In genomic region chr9:134178781-134179551, GRCh38 we compare ENCODE assay signal across 12 cellular contexts. TPM values are rescaled to one million over a fixed set of nuclear protein-coding genes. Genes with fewer than 3 reads are reported as not detected.
DNase-seq lines count a peak whose midpoint lies in the region; ATAC-seq, FAIRE-seq and TF ChIP-seq lines count a peak whose summit lies in the region.
"Had no signal": no experiment of that assay in that cellular context is flagged by ENCODE, and none has a peak within 500 bp of the region (broad histone marks: within the 10 kb centered on the region; RNA-seq: fewer than 3 reads in every experiment).

No MANE protein-coding gene starts in this region.

- no peak for FAIRE-seq in A549 (lab: Jason Lieb, UNC)

- H3K27me3 ChIP-seq in neuronal stem cell (ENCODE audit: control insufficient read depth in 3 of 3, insufficient read depth in 3 of 3, low read depth in 1 of 3, low read length in 3 of 3) = peaks cover 0 to 51% (median 5%) of the 10 kb centered on the region in 3 experiments

- no peaks in the 10 kb centered on the region for H3K36me3 ChIP-seq in neuronal stem cell (replicated peaks in 1 of 2; ENCODE audit: control insufficient read depth in 2 of 2, insufficient read depth in 2 of 2, low read length in 2 of 2)

- CTCF ChIA-PET in A549 (lab: Yijun Ruan, JAX) = interaction anchor here (1.1 to 4.4 kb wide), 5 partner anchors 8 to 270 kb away, joined by 3 to 31 read pairs (median 5); no protein-coding TSS in a partner anchor

- H3K27ac ChIP-seq in A549 (peak overlapping the region in 1 of 2 experiments; percentile 62; a peak in 3 of 6 replicates), neuronal stem cell (replicated peaks; ENCODE audit: low read length) (no peak overlapping the region)

- no peak overlapping the region for H4K91ac ChIP-seq in neuronal stem cell (ENCODE audit: low read depth, low read length, poor library complexity)

- ATAC-seq in A549 = peak; percentile 6 to 19; a peak in 3 of 6 replicates
- ATAC-seq in GM18520 (IDR thresholded peaks at IDR 0.05; ENCODE audit: unreplicated experiment) = no peak
- ATAC-seq: effector memory CD8-positive, alpha-beta T cell had no signal

- H2BK5ac ChIP-seq in neuronal stem cell (ENCODE audit: low read length) = peak overlapping the region; percentile 66

- H3K79me1 ChIP-seq in neuronal stem cell (ENCODE audit: low read depth, low read length) = peaks cover 10% of the 10 kb centered on the region

- peak overlapping the region; percentile 82 for H4K8ac ChIP-seq in neuronal stem cell (ENCODE audit: low read depth, low read length)

- no peak overlapping the region for H3K4ac ChIP-seq in neuronal stem cell (ENCODE audit: low read length)

- TF ChIP-seq POLR2A in A549 (IDR thresholded peaks at IDR 0.05; ENCODE audit: low read length) = no peak

- peak overlapping the region; percentile 75 for H2AK5ac ChIP-seq in neuronal stem cell (ENCODE audit: low read depth, low read length)

- peak overlapping the region; percentile 58 for H2BK12ac ChIP-seq in neuronal stem cell (ENCODE audit: low read length)

- H2BK15ac ChIP-seq in neuronal stem cell (ENCODE audit: low read length) = no peak overlapping the region

- peak overlapping the region; percentile 45 for H2AFZ ChIP-seq in neuronal stem cell (ENCODE audit: low read length)

- TF ChIP-seq EP300 in A549 (IDR thresholded peaks at IDR 0.05) = no peak

- H3K4me2 ChIP-seq in A549 (no peak overlapping the region), neuronal stem cell (ENCODE audit: insufficient read depth, low read length, poor library complexity, severe bottlenecking) (no peak overlapping the region)

- H3K18ac ChIP-seq in neuronal stem cell (ENCODE audit: low read length) = peak overlapping the region; percentile 87

- no peak for TF ChIP-seq RAD21 in A549 (conservative IDR thresholded peaks at IDR 0.05 in 1 of 2, IDR thresholded peaks at IDR 0.05 in 1 of 2)

- peak overlapping the region; percentile 82 for H3K14ac ChIP-seq in neuronal stem cell (ENCODE audit: low read length)

- H2BK120ac ChIP-seq in neuronal stem cell (ENCODE audit: low read depth, low read length) = peak overlapping the region; percentile 91

- POLR2A ChIA-PET in A549 (lab: Yijun Ruan, JAX) = no interaction called here

- no peak for TF ChIP-seq CTCF in A549 (IDR thresholded peaks at IDR 0.05)

- H3K4me3 ChIP-seq in A549 (no peak overlapping the region), neuronal stem cell (ENCODE audit: low read length in 2 of 2) (no peak overlapping the region)

- peak overlapping the region; percentile 63 for H3K9ac ChIP-seq in neuronal stem cell (ENCODE audit: low read depth, low read length, poor library complexity)

- peak overlapping the region; percentile 80 for H3K23ac ChIP-seq in neuronal stem cell (ENCODE audit: low read depth, low read length, poor library complexity)

- 55% methylated on average over 28 of the region's 30 CpGs for WGBS in A549 (ENCODE audit: missing lambda C conversion rate)
- no CpG with 5 or more reads among the region's 30 CpGs for WGBS in neuronal stem cell (ENCODE audit: extremely low coverage in 2 of 2, insufficient read length in 2 of 2, insufficient replicate concordance in 1 of 2), 2 donors

- DNase-seq in A549 (ENCODE audit: low read depth in 1 of 2, low spot score in 1 of 2) (peak in 1 of 2 experiments; percentile 22), HuH-7.5 (ENCODE audit: low spot score) (peak; percentile 53), fibroblast of gingiva (ENCODE audit: low read depth) (peak; percentile 16), neuronal stem cell (ENCODE audit: low spot score) (no peak), NOMO-1 (lab: John Stamatoyannopoulos, UW; ENCODE audit: unreplicated experiment in 2 of 2) (no peak), globus pallidus (ENCODE audit: low spot score) (no peak), NCI-H2227 (lab: John Stamatoyannopoulos, UW; ENCODE audit: unreplicated experiment) (no peak)
- DNase-seq: activated gamma-delta T cell treated with Interleukin-2 at 50 U/mL for 16 hours; CD4-positive, alpha-beta T cell; effector memory CD8-positive, alpha-beta T cell; nucleus accumbens had no signal

- H3K4me1 ChIP-seq in A549 = peaks cover 15% of the 10 kb centered on the region
- H3K4me1 ChIP-seq in neuronal stem cell (ENCODE audit: control insufficient read depth in 2 of 2, insufficient read depth in 1 of 2, low read depth in 1 of 2, low read length in 2 of 2) = peaks cover 0 to 16% of the 10 kb centered on the region in 2 donors

- no peaks in the 10 kb centered on the region for H3K9me3 ChIP-seq in A549
- H3K9me3 ChIP-seq in neuronal stem cell (replicated peaks in 1 of 2; ENCODE audit: control insufficient read depth in 2 of 2, insufficient read depth in 1 of 2, low read depth in 1 of 2, low read length in 2 of 2) = peaks cover 0 to 9% of the 10 kb centered on the region in 2 donors

TF ChIP-seq in A549, 52 proteins besides CTCF, POLR2A, EP300 and RAD21:
- no peak for TF ChIP-seq KDM5A (IDR thresholded peaks at IDR 0.05)
- TF ChIP-seq JUNB (IDR thresholded peaks at IDR 0.05) = no peak
- no peak for TF ChIP-seq MYC (IDR thresholded peaks at IDR 0.05; ENCODE audit: borderline replicate concordance, low read length)
- TF ChIP-seq GATA3 (IDR thresholded peaks at IDR 0.05; ENCODE audit: borderline replicate concordance) = no peak
- TF ChIP-seq RNF2 (IDR thresholded peaks at IDR 0.05; ENCODE audit: borderline replicate concordance, low read depth) = no peak
- TF ChIP-seq ATOH8 (CRISPR knock-in tag; IDR thresholded peaks at IDR 0.05; ENCODE audit: low read depth) = no peak
- no peak for TF ChIP-seq FOSB (CRISPR knock-in tag; IDR thresholded peaks at IDR 0.05)
TF ChIP-seq in A549: peak in this region for 0.

RNA-seq across cellular contexts. Expression of gene RNU6ATAC, which starts 14.6 kb away (rescaled TPM):
- polyA plus RNA-seq in A549 (2011; rRNA removed) (not detected in 2 replicates), A549 (2017; fragmentation: RNase III; extraction: RNeasy Plus Mini Kit Qiagen cat#74134 plus additional on column Dnase treatment) (not detected in 3 replicates)
- not detected in 2 replicates for polyA plus RNA-seq in A549 (2012; cell fraction: cytosol; rRNA removed)
- not detected in 2 replicates for polyA plus RNA-seq in A549 (2012; cell fraction: nucleus; rRNA removed)
- under 0.01 TPM in 2 replicates for polyA minus RNA-seq in A549 (2011; rRNA and poly(A)+ RNA removed)
- polyA plus RNA-seq in neuronal stem cell (2013, experiment 1 of 2) = not detected
- polyA plus RNA-seq in neuronal stem cell (2013, experiment 2 of 2) = not detected

RNA-seq across cellular contexts. Expression of gene WDR5, which starts 43.1 kb away (rescaled TPM):
- 36.8 and 37.9 TPM in 2 replicates for polyA plus RNA-seq in A549 (2011; rRNA removed)
- polyA plus RNA-seq in A549 (2012; cell fraction: cytosol; rRNA removed) = 47.4 and 56.6 TPM in 2 replicates
- 85.1 and 95.2 TPM in 2 replicates for polyA plus RNA-seq in A549 (2012; cell fraction: nucleus; rRNA removed)
- polyA plus RNA-seq in A549 (2017; fragmentation: RNase III; extraction: RNeasy Plus Mini Kit Qiagen cat#74134 plus additional on column Dnase treatment) = 44.3 to 48.7 TPM (median 46.0 TPM) in 3 replicates
- 22.7 and 29.4 TPM in 2 replicates for polyA minus RNA-seq in A549 (2011; rRNA and poly(A)+ RNA removed)
- polyA plus RNA-seq in neuronal stem cell (2013, experiment 1 of 2) = 31.5 TPM
- 31.4 TPM for polyA plus RNA-seq in neuronal stem cell (2013, experiment 2 of 2)

Comparison
In these comparisons a context has a peak if more than half of its experiments do, and no peak if none do; other contexts are left out.
1. DNase-seq: peak in HuH-7.5 (single experiment) and fibroblast of gingiva (single experiment); none in neuronal stem cell (single experiment), NOMO-1 (0 of 2), globus pallidus (single experiment) and NCI-H2227 (single experiment).